8 cellular contexts compared by ENCODE assay signal in the genomic region with DNA sequence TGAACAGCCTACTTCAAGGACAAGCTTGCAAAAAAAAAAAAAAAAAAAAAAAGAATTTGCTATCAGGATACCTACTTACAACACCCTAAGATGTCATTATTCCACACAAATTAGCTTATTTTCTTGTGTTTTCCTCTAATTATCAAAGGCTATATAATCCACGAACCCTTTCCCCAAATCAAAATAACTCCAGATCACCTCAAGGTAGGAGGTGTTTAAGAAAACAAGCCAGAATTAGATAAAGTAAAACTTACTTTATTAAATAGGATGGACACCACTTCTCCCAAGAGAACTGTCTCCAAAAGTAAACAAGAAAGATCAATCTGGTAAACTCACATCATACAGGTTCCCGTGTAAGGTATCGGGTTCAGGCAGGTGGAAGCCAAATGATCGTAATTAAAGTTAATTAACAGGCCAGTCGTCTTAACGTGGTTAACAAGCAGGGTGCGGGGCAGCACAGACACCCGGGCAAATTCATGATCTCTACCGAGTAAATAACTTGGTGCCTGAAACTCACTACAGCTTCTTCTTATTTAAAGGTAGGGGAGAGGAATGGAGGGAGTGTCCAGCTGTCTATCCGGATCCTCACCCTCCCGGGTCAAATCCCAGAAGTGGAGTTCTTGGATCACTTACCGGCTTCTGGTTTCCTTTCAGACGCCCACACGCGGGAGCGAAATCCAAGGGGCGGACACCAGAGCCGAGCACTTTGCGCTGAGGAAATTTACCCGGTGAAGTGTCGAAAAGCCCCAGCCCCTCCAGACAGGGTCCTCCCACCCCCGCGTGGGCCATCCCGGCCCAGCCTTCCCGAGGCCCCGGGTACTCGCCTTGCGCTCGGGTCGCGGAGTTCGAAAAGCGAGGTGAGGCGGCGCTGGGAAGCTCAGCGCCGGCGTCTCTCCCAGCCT. TPM values are rescaled to one million over a fixed set of nuclear protein-coding genes. Genes with fewer than 3 reads are reported as not detected.
DNase-seq lines count a peak whose midpoint lies in the region; ATAC-seq lines count a peak whose summit lies in the region.

No MANE protein-coding gene starts in this region.

- H3K36me3 ChIP-seq in urinary bladder (ENCODE audit: insufficient read depth) = no peaks in the 10 kb centered on the region

- H3K27me3 Mint-ChIP-seq in activated naive CD4-positive, alpha-beta T cell treated with anti-CD3 and anti-CD28 coated beads, Interleukin-2, amount 10 ng/mL, durations not matched to agents 7 days and 5 days = peaks cover 29% of the 10 kb centered on the region

- DNase-seq in DMS 273 (lab: John Stamatoyannopoulos, UW; ENCODE audit: unreplicated experiment) (peak; percentile 82), DMS 273 treated with DMSO at 0.1 percent for 48 hours (lab: John Stamatoyannopoulos, UW) (no peak), NCI-H748 (lab: John Stamatoyannopoulos, UW; ENCODE audit: unreplicated experiment) (peak; percentile 84), cardiac septum (ENCODE audit: low spot score) (peak; percentile 81), posterior cingulate gyrus (peak; percentile 25 to 91 (median 51))
- peak; percentile 64 for DNase-seq in activated naive CD4-positive, alpha-beta T cell treated with anti-CD3 and anti-CD28 coated beads, Interleukin-2, amount 10 ng/mL, durations not matched to agents 7 days and 5 days

- peak; percentile 32 for ATAC-seq in HG02870 (IDR thresholded peaks at IDR 0.05; ENCODE audit: unreplicated experiment)

- peaks cover 25% of the 10 kb centered on the region for H3K36me3 Mint-ChIP-seq in activated naive CD4-positive, alpha-beta T cell treated with anti-CD3 and anti-CD28 coated beads, Interleukin-2, amount 10 ng/mL, durations not matched to agents 7 days and 5 days

- peaks cover 48% of the 10 kb centered on the region for H3K4me1 Mint-ChIP-seq in activated naive CD4-positive, alpha-beta T cell treated with anti-CD3 and anti-CD28 coated beads, Interleukin-2, amount 10 ng/mL, durations not matched to agents 7 days and 5 days

- CTCF ChIA-PET in activated naive CD4-positive, alpha-beta T cell treated with anti-CD3 and anti-CD28 coated beads, Interleukin-2, amount 10 ng/mL, durations not matched to agents 7 days and 5 days (lab: Charles Lee) = interaction anchor here (0.7 to 2.8 kb wide), 11 partner anchors 10 to 157 kb away, joined by 3 to 18 read pairs (median 3); no protein-coding TSS in a partner anchor

- peak overlapping the region; percentile 85 for H3K4me3 Mint-ChIP-seq in activated naive CD4-positive, alpha-beta T cell treated with anti-CD3 and anti-CD28 coated beads, Interleukin-2, amount 10 ng/mL, durations not matched to agents 7 days and 5 days

- 3% methylated on average over 38 of the region's 38 CpGs for WGBS in urinary bladder

- peaks cover 3% of the 10 kb centered on the region for H3K9me3 Mint-ChIP-seq in activated naive CD4-positive, alpha-beta T cell treated with anti-CD3 and anti-CD28 coated beads, Interleukin-2, amount 10 ng/mL, durations not matched to agents 7 days and 5 days

- peak overlapping the region; percentile 91 for H3K27ac ChIP-seq in urinary bladder (ENCODE audit: low read depth)

- no peaks in the 10 kb centered on the region for H3K4me1 ChIP-seq in urinary bladder (ENCODE audit: insufficient read depth)

- H3K27ac Mint-ChIP-seq in activated naive CD4-positive, alpha-beta T cell treated with anti-CD3 and anti-CD28 coated beads, Interleukin-2, amount 10 ng/mL, durations not matched to agents 7 days and 5 days = peak overlapping the region; percentile 88

- intact Hi-C loops in cardiac septum (cut with DNase I) (no loop called here), posterior cingulate gyrus (cut with DNase I) (no loop called here)

- peak overlapping the region; percentile 65 for H3K4me3 ChIP-seq in urinary bladder (ENCODE audit: low read depth, low read length)

RNA-seq across cellular contexts. Expression of a gene that starts 0.7 kb away (rescaled TPM):
- total RNA-seq in cardiac septum = 6.6 TPM
- total RNA-seq in urinary bladder = 34.1 TPM
- polyA plus RNA-seq in urinary bladder = 1.5 TPM

RNA-seq across cellular contexts. Expression of a gene that starts 37.8 kb away (rescaled TPM):
- total RNA-seq in cardiac septum (0.08 TPM), urinary bladder (not detected)
- 0.04 TPM for polyA plus RNA-seq in urinary bladder
